Comparison of ENCODE assay signal across 8 cellular contexts in the genomic region with DNA sequence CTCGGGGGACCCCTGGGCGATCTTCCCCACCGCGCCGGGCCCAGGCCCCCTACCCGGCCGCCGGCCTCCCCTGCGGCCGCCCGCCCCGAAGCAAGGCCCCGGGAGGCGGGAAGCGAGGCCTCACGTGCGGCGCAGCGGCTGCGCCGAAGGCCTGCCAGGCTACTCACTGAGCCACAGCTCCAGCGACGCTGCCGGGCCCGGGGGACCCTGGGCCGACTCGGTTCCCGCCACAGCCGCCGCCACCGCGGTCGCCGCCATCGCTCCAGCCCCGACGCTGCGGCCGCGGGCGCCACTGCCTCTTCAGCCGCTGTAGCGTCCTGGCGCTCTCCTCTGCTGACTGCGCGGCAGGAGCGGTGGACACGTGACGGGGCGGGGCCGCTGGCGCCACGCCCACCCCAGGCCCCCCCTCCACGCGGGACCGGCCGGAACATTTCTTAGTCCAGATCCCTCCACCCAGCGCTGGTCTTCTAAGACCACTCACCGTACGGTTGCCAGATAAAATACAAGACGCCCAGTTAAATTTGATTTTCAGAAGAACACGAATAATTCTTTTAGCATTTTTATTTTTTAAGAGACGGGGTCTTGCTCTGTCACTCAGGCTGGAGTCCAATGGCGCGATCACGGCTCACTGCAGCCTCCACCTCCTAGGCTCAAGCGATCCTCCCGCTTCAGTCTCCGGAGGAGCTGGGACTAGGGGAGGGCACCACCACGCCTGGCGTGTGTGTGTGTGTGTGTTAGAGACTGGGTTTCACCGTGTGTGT. TPM values are rescaled to one million over a fixed set of nuclear protein-coding genes. Genes with fewer than 3 reads are reported as not detected.
DNase-seq lines count a peak whose midpoint lies in the region; ATAC-seq, FAIRE-seq and TF ChIP-seq lines count a peak whose summit lies in the region.

A gene with protein sequence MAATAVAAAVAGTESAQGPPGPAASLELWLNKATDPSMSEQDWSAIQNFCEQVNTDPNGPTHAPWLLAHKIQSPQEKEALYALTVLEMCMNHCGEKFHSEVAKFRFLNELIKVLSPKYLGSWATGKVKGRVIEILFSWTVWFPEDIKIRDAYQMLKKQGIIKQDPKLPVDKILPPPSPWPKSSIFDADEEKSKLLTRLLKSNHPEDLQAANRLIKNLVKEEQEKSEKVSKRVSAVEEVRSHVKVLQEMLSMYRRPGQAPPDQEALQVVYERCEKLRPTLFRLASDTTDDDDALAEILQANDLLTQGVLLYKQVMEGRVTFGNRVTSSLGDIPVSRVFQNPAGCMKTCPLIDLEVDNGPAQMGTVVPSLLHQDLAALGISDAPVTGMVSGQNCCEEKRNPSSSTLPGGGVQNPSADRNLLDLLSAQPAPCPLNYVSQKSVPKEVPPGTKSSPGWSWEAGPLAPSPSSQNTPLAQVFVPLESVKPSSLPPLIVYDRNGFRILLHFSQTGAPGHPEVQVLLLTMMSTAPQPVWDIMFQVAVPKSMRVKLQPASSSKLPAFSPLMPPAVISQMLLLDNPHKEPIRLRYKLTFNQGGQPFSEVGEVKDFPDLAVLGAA (minus strand): TSS at position 341 of the 761 bp plus-strand sequence. CDS start 83 bp downstream, at position 258.

- H3K27me3 ChIP-seq in ACC112 (ENCODE audit: insufficient read depth, low read length), result no peaks in the 10 kb centered on the region
- no peaks in the 10 kb centered on the region for H3K27me3 ChIP-seq in keratinocyte (ENCODE audit: control insufficient read depth, extremely low read depth, insufficient read depth, low read length)

- DNase-seq in NCI-H345 (lab: John Stamatoyannopoulos, UW), result peak; percentile 81
- DNase-seq in activated CD4-positive, CD25-positive, alpha-beta regulatory T cell treated with anti-CD3 and anti-CD28 coated beads, Interleukin-2, amount 50 U/mL, for 16 hours (ENCODE audit: low read depth, low spot score), result peak; percentile 55
- DNase-seq in central memory CD4-positive, alpha-beta T cell, result peak; percentile 69
- no peak for DNase-seq in keratinocyte (ENCODE audit: low read depth, low spot score)
- DNase-seq in stimulated activated CD4-positive, alpha-beta T cell treated with anti-CD3 and anti-CD28 coated beads, Interleukin-12 subunit alpha, Interleukin-12 subunit beta, amount 100 ng/mL, for 4 hours, result peak; percentile 77

- dilution Hi-C loops in keratinocyte (cut with MboI; ENCODE audit: extremely low pct_ligation_motif_present, low sequenced_read_pairs), result no loop called here

- H3K4me3 ChIP-seq in ACC112 (ENCODE audit: low read depth, low read length) (peak within 1 kb of the TSS; percentile 81), keratinocyte (ENCODE audit: control insufficient read depth in 2 of 3, extremely low read depth in 1 of 3, insufficient read depth in 2 of 3, low read depth in 1 of 3, low read length in 3 of 3) (peak within 1 kb of the TSS; percentile 49 to 77 (median 74))

- peak within 1 kb of the TSS; percentile 78 for H3K9ac ChIP-seq in keratinocyte (ENCODE audit: control insufficient read depth, extremely low read depth, insufficient read depth, low read length)

- no peak for FAIRE-seq in keratinocyte (lab: Jason Lieb, UNC)

- ATAC-seq in GM18867 (IDR thresholded peaks at IDR 0.05; ENCODE audit: unreplicated experiment) (peak; percentile 64), HG03103 (IDR thresholded peaks at IDR 0.05; ENCODE audit: low read depth, unreplicated experiment) (peak; percentile 77)

- no peaks in the 10 kb centered on the region for H3K9me3 ChIP-seq in keratinocyte (ENCODE audit: control insufficient read depth, low read depth, low read length)

- H3K36me3 ChIP-seq in ACC112 (ENCODE audit: insufficient read depth, low read length), result 0 out of 2 replicates have a peak, but pooled peaks cover 3% of the 10 kb centered on the region
- peaks cover 0 to 1% of the 10 kb centered on the region in 2 experiments for H3K36me3 ChIP-seq in keratinocyte (ENCODE audit: control insufficient read depth in 2 of 2, extremely low read depth in 1 of 2, insufficient read depth in 2 of 2, low read length in 2 of 2)

- H3K27ac ChIP-seq in ACC112 (ENCODE audit: low read depth, low read length), result no peak within 1 kb of the TSS
- peak within 1 kb of the TSS; percentile 62 for H3K27ac ChIP-seq in keratinocyte (ENCODE audit: control insufficient read depth, insufficient read depth, low read length)

- peaks cover 11% of the 10 kb centered on the region for H3K4me1 ChIP-seq in ACC112 (ENCODE audit: control insufficient read depth, insufficient read depth, low read length, unreplicated experiment)
- H3K4me1 ChIP-seq in keratinocyte (ENCODE audit: control insufficient read depth, extremely low read depth, insufficient read depth, low read length), result peaks cover under 1% of the 10 kb centered on the region

- TF ChIP-seq CTCF in keratinocyte (optimal IDR thresholded peaks at IDR 0.05 in 1 of 3, IDR thresholded peaks at IDR 0.05 in 1 of 3, conservative IDR thresholded peaks at IDR 0.05 in 1 of 3; ENCODE audit: extremely low read depth in 1 of 3, insufficient read depth in 2 of 3, low read length in 3 of 3), result no peak

- peak within 1 kb of the TSS; percentile 98 for H3K4me2 ChIP-seq in keratinocyte (ENCODE audit: control insufficient read depth, extremely low read depth, insufficient read depth, low read depth, low read length)

- H2AFZ ChIP-seq in ACC112 (ENCODE audit: low read length, unreplicated experiment) (peak within 1 kb of the TSS; percentile 48), keratinocyte (ENCODE audit: control insufficient read depth, low read length) (peak within 1 kb of the TSS; percentile 79)

- H3K9me1 ChIP-seq in keratinocyte (ENCODE audit: control insufficient read depth, extremely low read depth, insufficient read depth, low read length), result no peaks in the 10 kb centered on the region

- H3K79me2 ChIP-seq in ACC112 (ENCODE audit: control insufficient read depth, insufficient read depth, low read length, unreplicated experiment), result peaks cover 35% of the 10 kb centered on the region
- peaks cover 34% of the 10 kb centered on the region for H3K79me2 ChIP-seq in keratinocyte (ENCODE audit: control insufficient read depth, insufficient read depth, low read length)

- peaks cover 8% of the 10 kb centered on the region for H4K20me1 ChIP-seq in keratinocyte (ENCODE audit: control insufficient read depth, extremely low read depth, insufficient read depth, low read length)

RNA-seq across cellular contexts. Expression of the gene that starts here (rescaled TPM):
- polyA plus RNA-seq in keratinocyte, result 30.2 to 54.1 TPM (median 41.2 TPM) in 3 replicates
- 17.5 TPM for polyA plus RNA-seq in keratinocyte (2011; ENCODE audit: low read depth)
- 34.5 and 54.3 TPM in 2 replicates for polyA plus RNA-seq in keratinocyte (2011; cell fraction: cytosol; rRNA removed)
- 87.7 and 94.8 TPM in 2 replicates for polyA plus RNA-seq in keratinocyte (2011; cell fraction: nucleus; rRNA removed)
- polyA plus RNA-seq in keratinocyte (2012; ENCODE audit: low replicate concordance), result 20.4 and 34.5 TPM in 2 replicates
- polyA minus RNA-seq in keratinocyte, result 39.3 to 55.2 TPM (median 43.3 TPM) in 3 replicates
- polyA minus RNA-seq in keratinocyte (2011; cell fraction: cytosol; rRNA and poly(A)+ RNA removed), result 29.0 TPM
- 24.7 and 41.9 TPM in 2 replicates for polyA minus RNA-seq in keratinocyte (2011; cell fraction: nucleus; rRNA and poly(A)+ RNA removed)
